18 cellular contexts compared by ENCODE assay signal in the genomic region with DNA sequence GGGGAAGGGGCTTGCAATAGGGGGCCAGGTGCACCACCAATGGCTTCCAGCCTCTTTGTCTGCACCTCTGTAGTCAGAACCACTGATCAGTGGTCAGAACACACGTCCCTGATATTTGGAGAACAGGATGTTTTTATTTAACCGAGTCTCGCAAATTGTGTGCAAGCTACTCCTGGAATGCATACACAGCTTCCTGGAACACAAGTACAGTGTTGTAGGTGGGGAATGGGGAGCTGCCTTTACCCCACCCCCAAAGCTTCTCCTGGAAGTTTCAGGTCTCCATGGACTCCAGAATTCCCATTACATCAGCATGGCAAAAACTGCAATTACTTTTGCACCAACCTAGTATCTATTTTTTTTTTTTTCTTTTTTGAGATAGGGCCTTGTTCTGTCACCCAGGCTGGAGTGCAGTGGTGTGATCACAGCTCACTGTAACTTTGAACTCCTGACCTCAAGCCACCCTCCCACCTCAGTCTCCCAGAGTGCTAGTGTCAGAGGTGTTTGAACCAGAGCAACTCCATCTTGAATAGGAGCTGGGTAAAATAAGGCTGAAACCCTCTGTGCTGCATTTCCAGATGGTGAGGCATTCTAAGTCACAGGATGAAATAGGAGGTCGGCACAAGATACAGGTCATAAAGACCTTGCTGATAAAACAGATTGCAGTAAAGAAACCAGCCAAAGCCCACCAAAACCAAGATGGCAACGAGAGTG.
A peak's percentile ranks its signal among the peaks of the same experiment; 100 is the strongest.
DNase-seq lines count a peak whose midpoint lies in the region; ATAC-seq and TF ChIP-seq lines count a peak whose summit lies in the region.
"Had no signal": no experiment of that assay in that cellular context is flagged by ENCODE, and none has a peak within 500 bp of the region (broad histone marks: within the 10 kb centered on the region; RNA-seq: fewer than 3 reads in every experiment).

No MANE protein-coding gene starts in this region.

- intact Hi-C loops in right lobe of liver (cut with DNase I) (no loop called here), mucosa of descending colon (cut with DNase I, micrococcal nuclease) (no loop called here)

- H2AFZ ChIP-seq in DND-41 (ENCODE audit: low read depth, low read length) (peak overlapping the region; percentile 61), GM23248 (no peak overlapping the region)

- no peaks in the 10 kb centered on the region for H3K9me2 ChIP-seq in GM23248 (ENCODE audit: insufficient read depth)

- no peaks in the 10 kb centered on the region for H3K4me1 Mint-ChIP-seq in T-helper 2 cell treated with Interferon-gamma antibody and Interleukin-4, amounts not matched to agents 5 μg/mL and 100 μg/mL, for 36 hours (ENCODE audit: low read depth)
- H3K4me1 Mint-ChIP-seq: B cell; CD4-positive, CD25-positive, alpha-beta regulatory T cell; CD8-positive, alpha-beta memory T cell; IgD-negative memory B cell had no signal

- no peak overlapping the region for H3K27ac Mint-ChIP-seq in T-helper 2 cell treated with Interferon-gamma antibody and Interleukin-4, amounts not matched to agents 5 μg/mL and 100 μg/mL, for 36 hours
- H3K27ac Mint-ChIP-seq: B cell; CD4-positive, CD25-positive, alpha-beta regulatory T cell; CD8-positive, alpha-beta memory T cell; HFFc6 had no signal

- WGBS in right lobe of liver (ENCODE audit: insufficient coverage, low coverage, low lambda C conversion rate, missing lambda C conversion rate) = 51% methylated on average over 5 of the region's 5 CpGs
- WGBS in thymus = 89% methylated on average over 5 of the region's 5 CpGs
- WGBS in GM23248 (ENCODE audit: low coverage in 1 of 2, low lambda C conversion rate in 2 of 2, missing lambda C conversion rate in 2 of 2), 2 experiments = 26% methylated on average over 5 of the region's 5 CpGs

- H3K79me2 ChIP-seq in DND-41 (ENCODE audit: insufficient read depth, low read length) = no peaks in the 10 kb centered on the region
- H3K79me2 ChIP-seq in GM23248 (ENCODE audit: insufficient read depth) = no peaks in the 10 kb centered on the region

- peak overlapping the region; percentile 64 for H3K27ac ChIP-seq in DND-41 (ENCODE audit: low read length)
- peak overlapping the region in 1 of 3 donors; percentile 60 for H3K27ac ChIP-seq in right lobe of liver
- H3K27ac ChIP-seq in thymus (ENCODE audit: low read depth) = peak overlapping the region; percentile 25
- no peak overlapping the region for H3K27ac ChIP-seq in GM23248

- ATAC-seq in DND-41 (ENCODE audit: insufficient read depth, low read depth) = no peak
- peak; percentile 59 to 83 (median 78) for ATAC-seq in right lobe of liver
- no peak for ATAC-seq in mucosa of descending colon
- ATAC-seq: HCT116 had no signal

- H3K9ac ChIP-seq in DND-41 (ENCODE audit: low read depth, low read length) (no peak overlapping the region), GM23248 (no peak overlapping the region)

- in situ Hi-C loops in GM23248 (cut with MboI) = no loop called here

- H3K9me3 ChIP-seq in DND-41 (ENCODE audit: insufficient read depth, low read length, severe bottlenecking) (peaks cover 20% of the 10 kb centered on the region), right lobe of liver (no peaks in the 10 kb centered on the region), thymus (ENCODE audit: control insufficient read depth) (no peaks in the 10 kb centered on the region), GM23248 (ENCODE audit: low read depth) (no peaks in the 10 kb centered on the region), mucosa of descending colon (peaks cover 51% of the 10 kb centered on the region)
- H3K9me3 ChIP-seq: Caco-2 had no signal

- H3K9me3 Mint-ChIP-seq in T-helper 2 cell treated with Interferon-gamma antibody and Interleukin-4, amounts not matched to agents 5 μg/mL and 100 μg/mL, for 36 hours = peaks cover 37% of the 10 kb centered on the region

- no peak overlapping the region for H3K4me3 Mint-ChIP-seq in T-helper 2 cell treated with Interferon-gamma antibody and Interleukin-4, amounts not matched to agents 5 μg/mL and 100 μg/mL, for 36 hours
- H3K4me3 Mint-ChIP-seq: B cell; CD4-positive, CD25-positive, alpha-beta regulatory T cell; CD8-positive, alpha-beta memory T cell; HFFc6; IgD-negative memory B cell had no signal

- H3K4me3 ChIP-seq in DND-41 (ENCODE audit: low read depth in 1 of 2, low read length in 2 of 2) = no peak overlapping the region; a peak in 1 of 4 replicates
- H3K4me3 ChIP-seq in right lobe of liver = no peak overlapping the region
- no peak overlapping the region for H3K4me3 ChIP-seq in thymus (ENCODE audit: low read length)
- no peak overlapping the region for H3K4me3 ChIP-seq in GM23248
- no peak overlapping the region for H3K4me3 ChIP-seq in mucosa of descending colon

- no peak for DNase-seq in DND-41
- peak; percentile 8 for DNase-seq in ecto neural progenitor cell (ENCODE audit: low spot score)
- no peak for DNase-seq in right lobe of liver
- no peak for DNase-seq in T-helper 2 cell treated with Interferon-gamma antibody and Interleukin-4, amounts not matched to agents 5 μg/mL and 100 μg/mL, for 36 hours (ENCODE audit: low spot score)
- no peak for DNase-seq in GM23248
- DNase-seq in mucosa of descending colon = no peak
- DNase-seq: C1 segment of cervical spinal cord; Caco-2; CD4-positive, CD25-positive, alpha-beta regulatory T cell; CD8-positive, alpha-beta memory T cell; GDM1; GOT3; H7; HFFc6 had no signal

- H4K20me1 ChIP-seq in DND-41 (ENCODE audit: insufficient read depth, low read length) (no peaks in the 10 kb centered on the region), GM23248 (ENCODE audit: insufficient read depth) (no peaks in the 10 kb centered on the region)

- no peaks in the 10 kb centered on the region for H3F3A ChIP-seq in GM23248 (ENCODE audit: insufficient read depth)

- no peak for TF ChIP-seq CTCF in DND-41 (IDR thresholded peaks at IDR 0.05; ENCODE audit: borderline replicate concordance, extremely low read depth, low read length, poor library complexity, severe bottlenecking)
- no peak for TF ChIP-seq CTCF in right lobe of liver (IDR thresholded peaks at IDR 0.05)
- no peak for TF ChIP-seq CTCF in mucosa of descending colon (IDR thresholded peaks at IDR 0.05)

- H3K27me3 Mint-ChIP-seq in T-helper 2 cell treated with Interferon-gamma antibody and Interleukin-4, amounts not matched to agents 5 μg/mL and 100 μg/mL, for 36 hours (ENCODE audit: low read depth) = no peaks in the 10 kb centered on the region
- H3K27me3 Mint-ChIP-seq: B cell; CD4-positive, CD25-positive, alpha-beta regulatory T cell; IgD-negative memory B cell had no signal

- H3K4me2 ChIP-seq in DND-41 (ENCODE audit: insufficient read depth, low read length) (no peak overlapping the region), GM23248 (ENCODE audit: unreplicated experiment) (no peak overlapping the region)

- H3K4me1 ChIP-seq in DND-41 (ENCODE audit: insufficient read depth, low read length) = peaks cover 31% of the 10 kb centered on the region
- H3K4me1 ChIP-seq in right lobe of liver = no peaks in the 10 kb centered on the region
- H3K4me1 ChIP-seq in thymus (ENCODE audit: control insufficient read depth, insufficient read depth, low read length) = no peaks in the 10 kb centered on the region
- H3K4me1 ChIP-seq in GM23248 (ENCODE audit: insufficient read depth) = no peaks in the 10 kb centered on the region
- H3K4me1 ChIP-seq in mucosa of descending colon (ENCODE audit: low read depth) = no peaks in the 10 kb centered on the region
- H3K4me1 ChIP-seq: Caco-2 had no signal

- H3K36me3 Mint-ChIP-seq in T-helper 2 cell treated with Interferon-gamma antibody and Interleukin-4, amounts not matched to agents 5 μg/mL and 100 μg/mL, for 36 hours (ENCODE audit: low read depth) = no peaks in the 10 kb centered on the region
- H3K36me3 Mint-ChIP-seq: CD4-positive, CD25-positive, alpha-beta regulatory T cell had no signal

- no peaks in the 10 kb centered on the region for H3K36me3 ChIP-seq in DND-41 (ENCODE audit: insufficient read depth, low read length)
- H3K36me3 ChIP-seq in right lobe of liver = no peaks in the 10 kb centered on the region
- peaks cover 2% of the 10 kb centered on the region for H3K36me3 ChIP-seq in thymus (ENCODE audit: control insufficient read depth, insufficient read depth)
- H3K36me3 ChIP-seq in GM23248 (ENCODE audit: low read depth) = no peaks in the 10 kb centered on the region
- no peaks in the 10 kb centered on the region for H3K36me3 ChIP-seq in mucosa of descending colon (ENCODE audit: low read depth)

- TF ChIP-seq POLR2A in right lobe of liver (IDR thresholded peaks at IDR 0.05) = no peak

- H3K27me3 ChIP-seq in DND-41 (ENCODE audit: insufficient read depth, low read length, poor library complexity) (no peaks in the 10 kb centered on the region), right lobe of liver (no peaks in the 10 kb centered on the region), thymus (ENCODE audit: control insufficient read depth, insufficient read depth) (no peaks in the 10 kb centered on the region), GM23248 (replicated peaks; ENCODE audit: insufficient read depth) (no peaks in the 10 kb centered on the region)

Comparison
In these comparisons a context has a peak if more than half of its experiments do, and no peak if none do; other contexts are left out.
1. ATAC-seq: peak in right lobe of liver (4 of 4); none in DND-41 (single experiment) and mucosa of descending colon (single experiment).